8 cellular contexts compared by ENCODE assay signal in genomic region chr19:2164020-2164988, GRCh38. TPM values are rescaled to one million over a fixed set of nuclear protein-coding genes. Genes with fewer than 3 reads are reported as not detected.
A peak's percentile ranks its signal among the peaks of the same experiment; 100 is the strongest.
DNase-seq lines count a peak whose midpoint lies in the region; ATAC-seq and TF ChIP-seq lines count a peak whose summit lies in the region.

No MANE protein-coding gene starts in this region.

- no peaks in the 10 kb centered on the region for H3K9me3 ChIP-seq in tibial artery

- peaks cover 0 to 3% (median 0%) of the 10 kb centered on the region in 3 donors for H3K27me3 Mint-ChIP-seq in CD14-positive monocyte (ENCODE audit: low read depth in 3 of 3)
- H3K27me3 Mint-ChIP-seq in memory B cell: no peaks in the 10 kb centered on the region

- H3K36me3 Mint-ChIP-seq in CD14-positive monocyte (peaks cover 9 to 14% of the 10 kb centered on the region in 2 donors), memory B cell (no peaks in the 10 kb centered on the region)

- TF ChIP-seq CTCF in CD14-positive monocyte (IDR thresholded peaks at IDR 0.05) (no peak), RWPE1 (conservative IDR thresholded peaks at IDR 0.05; ENCODE audit: low read depth) (no peak), tibial artery (IDR thresholded peaks at IDR 0.05) (no peak)

- H3K9me3 Mint-ChIP-seq in CD14-positive monocyte: peaks cover 0 to 2% (median 0%) of the 10 kb centered on the region in 7 donors
- no peaks in the 10 kb centered on the region for H3K9me3 Mint-ChIP-seq in memory B cell

- H3K4me3 Mint-ChIP-seq in CD14-positive monocyte (peak overlapping the region; percentile 94), memory B cell (peak overlapping the region; percentile 94)

- POLR2A ChIA-PET in RWPE1 (lab: Yijun Ruan, JAX; ENCODE audit: low non-redundant PET): interaction anchor here (0.5 kb wide), 1 partner anchor 138 kb away, joined by 3 read pairs; no protein-coding TSS in a partner anchor

- peak overlapping the region; percentile 94 for H3K27ac ChIP-seq in RWPE1
- H3K27ac ChIP-seq in cingulate gyrus (ENCODE audit: low read depth, low read length): peak overlapping the region; percentile 29
- H3K27ac ChIP-seq in tibial artery: peak overlapping the region; percentile 92 to 96

- no peaks in the 10 kb centered on the region for H3K27me3 ChIP-seq in tibial artery

- H3K27ac Mint-ChIP-seq in CD14-positive monocyte (peak overlapping the region; percentile 87 to 100 (median 95)), memory B cell (peak overlapping the region; percentile 86)

- H3K4me1 ChIP-seq in tibial artery: peaks cover 6 to 58% (median 45%) of the 10 kb centered on the region in 4 donors

- peak; percentile 28 for ATAC-seq in memory B cell (ENCODE audit: low read depth)

- intact Hi-C loops in CD14-positive monocyte (cut with micrococcal nuclease): loop anchor here in 1 of 2 donors (5.0 kb wide), 1 partner anchor 108 kb away; no protein-coding TSS in a partner anchor
- intact Hi-C loops in tibial artery (cut with DNase I; ENCODE audit: low total_unique reads): loop anchor here (5.0 kb wide), 1 partner anchor 163 kb away; the partner anchor contains the start of genes LSM7 and SPPL2B

- CTCF ChIA-PET in RWPE1 (lab: Yijun Ruan, JAX): interaction anchor here (0.6 kb wide), 1 partner anchor 234 kb away, joined by 5 read pairs; no protein-coding TSS in a partner anchor

- DNase-seq in CD14-positive monocyte (ENCODE audit: low spot score) (no peak), HCEC 1CT (peak; percentile 30), RWPE1 (ENCODE audit: low spot score) (peak; percentile 29), memory B cell (ENCODE audit: low spot score in 2 of 2) (peak in 1 of 2 donors; percentile 65), tibial artery (peak in 1 of 2 donors; percentile 81), H4 (ENCODE audit: low spot score) (no peak), NCI-H524 (lab: John Stamatoyannopoulos, UW) (no peak)

- peak overlapping the region; percentile 92 to 95 for H3K4me3 ChIP-seq in tibial artery

- no peaks in the 10 kb centered on the region for H3K36me3 ChIP-seq in tibial artery

- peaks cover 44% of the 10 kb centered on the region for H3K4me1 Mint-ChIP-seq in CD14-positive monocyte
- peaks cover 31% of the 10 kb centered on the region for H3K4me1 Mint-ChIP-seq in memory B cell

RNA-seq across cellular contexts. Expression of gene DOT1L, which starts 0.6 kb away (rescaled TPM):
- under 1 TPM; 0.32 to 0.75 TPM for polyA plus RNA-seq in CD14-positive monocyte
- total RNA-seq in H4 (2014; rRNA removed; shearing (Covaris generic)): 1.5 and 6.8 TPM in 2 replicates

RNA-seq across cellular contexts. Expression of gene AP3D1, which starts 12.9 kb away (rescaled TPM):
- polyA plus RNA-seq in CD14-positive monocyte: 10 to 100 TPM in 1 of 2 donors, 1 to 10 TPM in 1; 9.6 to 12.4 TPM
- total RNA-seq in H4 (2014; rRNA removed; shearing (Covaris generic)): 51.0 and 60.4 TPM in 2 replicates

Comparison
In these comparisons a context has a peak if more than half of its experiments do, and no peak if none do; other contexts are left out.
1. DNase-seq: peak in HCEC 1CT (single experiment) and RWPE1 (single experiment); none in CD14-positive monocyte (single experiment), H4 (single experiment) and NCI-H524 (0 of 2).
2. H3K27ac ChIP-seq: peak in every context shown above with its lines; median percentile 94 in RWPE1; 94 in tibial artery; 29 in cingulate gyrus.